In the genomic region with DNA sequence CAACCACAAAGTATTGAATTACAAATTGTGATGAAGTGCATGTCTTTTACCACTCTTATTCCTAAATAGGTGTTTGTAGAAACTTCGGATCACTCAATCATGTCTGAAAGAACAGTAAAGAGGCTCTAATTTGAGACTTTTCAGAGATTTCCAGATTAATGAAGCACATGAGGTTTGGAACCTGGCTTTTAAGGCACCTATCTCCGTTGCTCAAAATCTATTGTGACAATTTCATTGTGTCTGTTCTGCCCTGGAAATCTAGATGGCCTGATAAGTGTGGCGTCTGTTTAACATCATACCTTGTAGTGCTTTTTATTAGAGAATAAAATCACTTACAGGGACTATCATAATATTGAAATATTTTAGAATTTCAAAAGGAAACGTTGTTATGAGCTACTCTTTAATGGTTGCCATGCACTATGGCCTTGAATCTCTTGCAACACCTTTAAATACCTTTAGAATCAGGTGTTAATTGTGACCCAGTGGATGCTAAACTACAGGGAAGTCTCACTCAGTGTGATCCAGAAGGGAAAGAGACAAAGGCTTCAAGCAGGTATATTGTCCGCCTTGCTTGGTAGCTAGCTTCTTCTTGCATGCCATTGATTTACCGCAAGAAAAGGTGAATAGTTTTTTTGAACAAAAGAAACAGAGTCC, we compare ENCODE assay signal across 27 cellular contexts.
"Had no signal": no experiment of that assay in that cellular context is flagged by ENCODE, and none has a peak within 500 bp of the region (broad histone marks: within the 10 kb centered on the region; RNA-seq: fewer than 3 reads in every experiment).

No MANE protein-coding gene starts in this region.

- DNase-seq: cerebellar nuclear complex; cortex of kidney; dorsolateral prefrontal cortex; effector CD4-positive, alpha-beta T cell; foreskin fibroblast; gastrocnemius medialis; head of caudate nucleus; left cardiac atrium; left ventricle myocardium superior; mucosa of descending colon; naive thymus-derived CD4-positive, alpha-beta T cell; sigmoid colon; stimulated activated CD4-positive, alpha-beta T cell treated with anti-CD3 and anti-CD28 coated beads, Interleukin-2, amount 100 ng/mL, for 24 hours; stimulated activated CD4-positive, alpha-beta T cell treated with anti-CD3 and anti-CD28 coated beads, Interleukin-4, amount 100 ng/mL, for 24 hours; stimulated activated naive CD4-positive, alpha-beta T cell treated with Interleukin-2 at 50 U/mL for 16 hours; stomach; testis; tibial artery had no signal

- ATAC-seq: esophagus mucosa; gastrocnemius medialis; left cardiac atrium; left ventricle myocardium superior; mucosa of descending colon; naive thymus-derived CD4-positive, alpha-beta T cell; stimulated activated effector memory CD8-positive, alpha-beta T cell treated with anti-CD3 and anti-CD28 coated beads, Interleukin-12 subunit alpha, Interleukin-12 subunit beta, amount 100 ng/mL, for 72 hours had no signal

- H3K4me3 ChIP-seq: dorsolateral prefrontal cortex, gastrocnemius medialis, lung, mucosa of descending colon, neural progenitor cell, right atrium auricular region, sigmoid colon, stomach, testis, tibial artery had no signal

- H3K27ac ChIP-seq: epithelial cell of prostate, gastrocnemius medialis, neural progenitor cell, parathyroid adenoma, right atrium auricular region, sigmoid colon, stomach, testis, tibial artery had no signal

- H3K9ac ChIP-seq: neural progenitor cell, parathyroid adenoma had no signal

- H3K27me3 ChIP-seq: dorsolateral prefrontal cortex, gastrocnemius medialis, neural progenitor cell, right atrium auricular region, sigmoid colon, stomach, testis, tibial artery had no signal

- H2AFZ ChIP-seq: neural progenitor cell, parathyroid adenoma had no signal

- H3K79me2 ChIP-seq: parathyroid adenoma had no signal

- H3K4me2 ChIP-seq: neural progenitor cell had no signal

- H3K36me3 ChIP-seq: gastrocnemius medialis, neural progenitor cell, right atrium auricular region, sigmoid colon, stomach, tibial artery had no signal

- H3K9me3 ChIP-seq: gastrocnemius medialis, mucosa of descending colon, right atrium auricular region, sigmoid colon, stomach, testis had no signal

- FAIRE-seq: islet of Langerhans, urothelium cell line had no signal

- H3K4me1 ChIP-seq: gastrocnemius medialis, neural progenitor cell, parathyroid adenoma, right atrium auricular region, sigmoid colon, stomach, testis, tibial artery had no signal
